8 cellular contexts compared by ENCODE assay signal in genomic region chr1:145957443-145958319, GRCh38.
DNase-seq lines count a peak whose midpoint lies in the region; ATAC-seq and FAIRE-seq lines count a peak whose summit lies in the region.

LIX1L (minus strand) TSS chr1:145958017; CDS start chr1:145957927, 90 bp downstream.

- ATAC-seq in GM19025 (IDR thresholded peaks at IDR 0.05; ENCODE audit: low read depth, unreplicated experiment): peak; percentile 89
- ATAC-seq in HG03342 (IDR thresholded peaks at IDR 0.05; ENCODE audit: unreplicated experiment): peak; percentile 89
- ATAC-seq in central memory CD8-positive, alpha-beta T cell (replicated peaks; ENCODE audit: extremely low read depth, poor library complexity, severe bottlenecking): peak; percentile 90

- H3K4me1 Mint-ChIP-seq in central memory CD8-positive, alpha-beta T cell: peaks cover 78% of the 10 kb centered on the region

- peak within 1 kb of the TSS; percentile 91 for H3K4me3 Mint-ChIP-seq in central memory CD8-positive, alpha-beta T cell

- no peaks in the 10 kb centered on the region for H3K27me3 Mint-ChIP-seq in central memory CD8-positive, alpha-beta T cell

- DNase-seq in AG08396 (ENCODE audit: low spot score): peak; percentile 96
- DNase-seq in NCI-H446 (lab: John Stamatoyannopoulos, UW): peak; percentile 91 to 97
- DNase-seq in activated CD4-positive, CD25-positive, alpha-beta regulatory T cell treated with anti-CD3 and anti-CD28 coated beads, Interleukin-2, amount 50 U/mL, for 16 hours (ENCODE audit: low read depth, low spot score): peak; percentile 88
- DNase-seq in central memory CD8-positive, alpha-beta T cell (ENCODE audit: low spot score in 2 of 2): peak; percentile 87 to 93
- peak; percentile 89 for DNase-seq in stimulated activated CD4-positive, alpha-beta T cell treated with anti-CD3 and anti-CD28 coated beads, Interleukin-12 subunit alpha, Interleukin-12 subunit beta, amount 100 ng/mL, for 4 hours

- peak; percentile 91 for FAIRE-seq in islet of Langerhans (lab: Jason Lieb, UNC)

- H3K36me3 Mint-ChIP-seq in central memory CD8-positive, alpha-beta T cell (ENCODE audit: insufficient read depth): peaks cover 11% of the 10 kb centered on the region

- H3K9me3 Mint-ChIP-seq in central memory CD8-positive, alpha-beta T cell: no peaks in the 10 kb centered on the region

- peak within 1 kb of the TSS; percentile 89 for H3K27ac Mint-ChIP-seq in central memory CD8-positive, alpha-beta T cell (ENCODE audit: low read depth)

Comparison
In these comparisons a context has a peak if more than half of its experiments do, and no peak if none do; other contexts are left out.
1. Peak in every context shown above with its lines: DNase-seq and ATAC-seq.